Comparison of ENCODE assay signal across 19 cellular contexts in the genomic region with DNA sequence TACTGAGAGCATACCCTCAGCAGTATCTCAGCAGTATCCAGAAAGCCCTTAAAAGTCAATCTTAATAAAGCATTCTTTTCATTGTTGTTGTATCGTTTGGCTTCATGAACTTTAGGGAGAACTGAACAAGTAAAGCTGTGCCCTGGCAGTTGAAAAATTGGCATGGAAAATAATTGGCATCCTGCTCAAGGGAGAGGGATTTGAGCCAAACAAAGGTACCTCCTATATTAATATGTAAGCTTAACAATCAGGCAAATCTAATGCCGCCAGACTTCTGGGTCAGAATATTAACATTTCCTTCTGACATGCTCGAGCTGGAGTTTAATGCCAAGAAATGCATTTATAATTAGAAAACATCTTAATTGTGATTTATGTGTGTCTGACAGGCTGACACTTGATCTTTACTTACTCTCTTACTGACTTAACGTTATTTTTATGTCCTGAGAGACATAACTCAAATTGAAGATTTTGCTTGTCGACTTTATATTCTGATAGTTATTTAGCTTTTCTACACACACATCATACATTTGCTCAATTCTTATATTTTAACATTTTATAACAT. TPM values are rescaled to one million over a fixed set of nuclear protein-coding genes. Genes with fewer than 3 reads are reported as not detected.
"Had no signal": no experiment of that assay in that cellular context is flagged by ENCODE, and none has a peak within 500 bp of the region (broad histone marks: within the 10 kb centered on the region; RNA-seq: fewer than 3 reads in every experiment).

No MANE protein-coding gene starts in this region.

- H3K4me3 ChIP-seq: cardiac muscle cell, mucosa of descending colon, prostate gland, thyroid gland had no signal

- ATAC-seq: effector memory CD8-positive, alpha-beta T cell; mucosa of descending colon had no signal

- DNase-seq: activated B cell treated with CpG ODN at 0.5 μM for 24 hours; activated CD4-positive, alpha-beta memory T cell treated with anti-CD3 and anti-CD28 coated beads for 36 hours; activated CD4-positive, alpha-beta T cell treated with anti-CD3 and anti-CD28 coated beads for 4 hours; dermis blood vessel endothelial cell; effector memory CD8-positive, alpha-beta T cell; hypothalamus; islet precursor cell; mucosa of descending colon; naive B cell; stimulated activated CD4-positive, alpha-beta T cell treated with anti-CD3 and anti-CD28 coated beads, Interleukin-1b, Interleukin-23, amount 100 ng/mL, for 48 hours; stimulated activated CD8-positive, alpha-beta memory T cell treated with anti-CD3 and anti-CD28 coated beads, Interleukin-4, amount 100 ng/mL, for 48 hours; stimulated activated naive CD4-positive, alpha-beta T cell; T-helper 1 cell; T-helper 9 cell had no signal

RNA-seq across cellular contexts. Expression of a gene that starts 42.1 kb away (rescaled TPM):
- total RNA-seq: activated B cell treated with CpG ODN at 0.5 μM for 24 hours; activated CD4-positive, alpha-beta memory T cell treated with anti-CD3 and anti-CD28 coated beads for 36 hours; dermis blood vessel endothelial cell; fibroblast of villous mesenchyme; osteoblast; thyroid gland had no signal
